In genomic region chr1:87334351-87335174, GRCh38 we compare ENCODE assay signal across 8 cellular contexts. TPM values are rescaled to one million over a fixed set of nuclear protein-coding genes. Genes with fewer than 3 reads are reported as not detected.
DNase-seq lines count a peak whose midpoint lies in the region; ATAC-seq and TF ChIP-seq lines count a peak whose summit lies in the region.

No MANE protein-coding gene starts in this region.

- H3K27ac Mint-ChIP-seq in activated naive CD4-positive, alpha-beta T cell treated with anti-CD3 and anti-CD28 coated beads for 36 hours, result peak overlapping the region; percentile 76
- peak overlapping the region; percentile 94 for H3K27ac Mint-ChIP-seq in activated CD8-positive, alpha-beta T cell treated with anti-CD3 and anti-CD28 coated beads for 36 hours

- peak overlapping the region; percentile 81 for H3K27ac ChIP-seq in neutrophil

- no peak for TF ChIP-seq CTCF in activated CD8-positive, alpha-beta T cell treated with anti-CD3 and anti-CD28 coated beads for 36 hours (IDR thresholded peaks at IDR 0.05)
- TF ChIP-seq CTCF in neutrophil (IDR thresholded peaks at IDR 0.05), result no peak

- peaks cover 52 to 53% of the 10 kb centered on the region in 2 experiments for H3K4me1 ChIP-seq in neutrophil (ENCODE audit: control insufficient read depth in 1 of 2, insufficient read depth in 1 of 2, low read depth in 1 of 2, low read length in 1 of 2)

- H3K4me3 Mint-ChIP-seq in activated naive CD4-positive, alpha-beta T cell treated with anti-CD3 and anti-CD28 coated beads for 36 hours, result peak overlapping the region; percentile 70
- H3K4me3 Mint-ChIP-seq in activated CD8-positive, alpha-beta T cell treated with anti-CD3 and anti-CD28 coated beads for 36 hours, result peak overlapping the region; percentile 87

- peaks cover 51% of the 10 kb centered on the region for H3K4me1 Mint-ChIP-seq in activated naive CD4-positive, alpha-beta T cell treated with anti-CD3 and anti-CD28 coated beads for 36 hours (ENCODE audit: low read depth)
- peaks cover 68% of the 10 kb centered on the region for H3K4me1 Mint-ChIP-seq in activated CD8-positive, alpha-beta T cell treated with anti-CD3 and anti-CD28 coated beads for 36 hours (ENCODE audit: low read depth)

- peaks cover 29% of the 10 kb centered on the region for H3K36me3 ChIP-seq in neutrophil

- POLR2A ChIA-PET in activated CD8-positive, alpha-beta T cell treated with anti-CD3 and anti-CD28 coated beads for 36 hours (lab: Charles Lee), result interaction anchor here (1.1 to 1.2 kb wide), 2 partner anchors 9 to 431 kb away, joined by 3 to 4 read pairs; no protein-coding TSS in a partner anchor

- ATAC-seq in activated CD8-positive, alpha-beta T cell treated with anti-CD3 and anti-CD28 coated beads for 36 hours, result no peak
- no peak for ATAC-seq in HG02610 (IDR thresholded peaks at IDR 0.05; ENCODE audit: unreplicated experiment)

- H3K4me3 ChIP-seq in neutrophil (ENCODE audit: low read depth in 1 of 2, low read length in 1 of 2), result peak overlapping the region; percentile 59 to 70

- DNase-seq in activated naive CD4-positive, alpha-beta T cell treated with anti-CD3 and anti-CD28 coated beads for 36 hours, result peak; percentile 6
- no peak for DNase-seq in activated naive CD4-positive, alpha-beta T cell treated with Interleukin-2 at 50 U/mL for 16 hours
- DNase-seq in KBM-7 (peak; percentile 44), foreskin melanocyte (peak; percentile 30), T1000 (lab: John Stamatoyannopoulos, UW) (no peak)
- DNase-seq in activated CD8-positive, alpha-beta T cell treated with anti-CD3 and anti-CD28 coated beads for 36 hours, result peak; percentile 13

- intact Hi-C loops in activated naive CD4-positive, alpha-beta T cell treated with anti-CD3 and anti-CD28 coated beads for 36 hours (cut with micrococcal nuclease), result loop anchor here (1.0 to 5.0 kb wide), 4 partner anchors 8 to 942 kb away; no protein-coding TSS in a partner anchor
- intact Hi-C loops in activated CD8-positive, alpha-beta T cell treated with anti-CD3 and anti-CD28 coated beads for 36 hours (cut with micrococcal nuclease), result no loop called here

- in situ Hi-C loops in KBM-7 (cut with MboI; ENCODE audit: low pct_unique_long_range_greater_than_20kb, low sequenced_read_pairs), result no loop called here

- H3K27me3 Mint-ChIP-seq in activated naive CD4-positive, alpha-beta T cell treated with anti-CD3 and anti-CD28 coated beads for 36 hours (ENCODE audit: low read depth), result peaks cover 29% of the 10 kb centered on the region
- peaks cover 2% of the 10 kb centered on the region for H3K27me3 Mint-ChIP-seq in activated CD8-positive, alpha-beta T cell treated with anti-CD3 and anti-CD28 coated beads for 36 hours

- no peaks in the 10 kb centered on the region for H3K9me3 Mint-ChIP-seq in activated naive CD4-positive, alpha-beta T cell treated with anti-CD3 and anti-CD28 coated beads for 36 hours
- no peaks in the 10 kb centered on the region for H3K9me3 Mint-ChIP-seq in activated CD8-positive, alpha-beta T cell treated with anti-CD3 and anti-CD28 coated beads for 36 hours

- no peaks in the 10 kb centered on the region for H3K27me3 ChIP-seq in neutrophil

- H3K9me3 ChIP-seq in neutrophil, result no peaks in the 10 kb centered on the region

- H3K36me3 Mint-ChIP-seq in activated naive CD4-positive, alpha-beta T cell treated with anti-CD3 and anti-CD28 coated beads for 36 hours (ENCODE audit: low read depth), result peaks cover 5% of the 10 kb centered on the region
- peaks cover 44% of the 10 kb centered on the region for H3K36me3 Mint-ChIP-seq in activated CD8-positive, alpha-beta T cell treated with anti-CD3 and anti-CD28 coated beads for 36 hours (ENCODE audit: low read depth)

- CTCF ChIA-PET in activated naive CD4-positive, alpha-beta T cell treated with anti-CD3 and anti-CD28 coated beads for 36 hours (lab: Charles Lee), result interaction anchor here (0.6 to 2.7 kb wide), 2 partner anchors 9 to 940 kb away, joined by 4 to 13 read pairs; no protein-coding TSS in a partner anchor
- CTCF ChIA-PET in activated CD8-positive, alpha-beta T cell treated with anti-CD3 and anti-CD28 coated beads for 36 hours (lab: Charles Lee), result interaction anchor here (1.2 to 3.2 kb wide), 3 partner anchors 9 to 70 kb away, joined by 3 to 18 read pairs (median 10); no protein-coding TSS in a partner anchor

RNA-seq across cellular contexts. Expression of gene LMO4, which starts 5.9 kb away (rescaled TPM):
- 10 to 100 TPM; 15.5 to 19.5 TPM for total RNA-seq in activated naive CD4-positive, alpha-beta T cell treated with anti-CD3 and anti-CD28 coated beads for 36 hours
- total RNA-seq in activated CD8-positive, alpha-beta T cell treated with anti-CD3 and anti-CD28 coated beads for 36 hours, result 10 to 100 TPM; 35.1 to 36.8 TPM

Comparison
In these comparisons a context has a peak if more than half of its experiments do, and no peak if none do; other contexts are left out.
1. DNase-seq: peak in activated naive CD4-positive, alpha-beta T cell treated with anti-CD3 and anti-CD28 coated beads for 36 hours (single experiment), KBM-7 (single experiment), activated CD8-positive, alpha-beta T cell treated with anti-CD3 and anti-CD28 coated beads for 36 hours (single experiment) and foreskin melanocyte (single experiment); none in activated naive CD4-positive, alpha-beta T cell treated with Interleukin-2 at 50 U/mL for 16 hours (single experiment) and T1000 (single experiment).